In the genomic region with DNA sequence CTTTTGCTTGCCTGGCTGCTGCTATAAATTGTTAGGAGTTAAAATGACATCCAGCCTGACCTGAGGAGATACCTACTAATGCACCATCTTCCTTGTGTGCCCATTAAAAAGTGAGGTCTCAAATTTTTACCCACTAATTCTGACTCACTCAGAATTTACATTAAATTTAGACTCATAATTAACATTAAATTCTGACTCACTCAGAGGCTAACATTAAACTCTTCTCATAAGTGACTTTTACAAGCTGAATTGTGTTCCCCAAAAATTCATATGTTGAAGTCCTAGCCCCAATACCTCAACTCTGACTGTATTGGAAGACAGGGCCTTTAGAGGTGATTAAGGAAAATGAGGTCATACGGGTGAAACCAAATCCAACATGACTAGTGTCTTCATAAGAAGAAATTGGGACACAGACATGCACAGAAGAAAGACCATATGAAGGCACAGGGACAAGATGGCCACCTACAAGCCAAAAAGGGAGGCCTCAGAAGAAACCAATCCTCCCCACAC, we compare ENCODE assay signal across 18 cellular contexts. TPM values are rescaled to one million over a fixed set of nuclear protein-coding genes. Genes with fewer than 3 reads are reported as not detected.
DNase-seq lines count a peak whose midpoint lies in the region; ATAC-seq and TF ChIP-seq lines count a peak whose summit lies in the region.
"Had no signal": no experiment of that assay in that cellular context is flagged by ENCODE, and none has a peak within 500 bp of the region (broad histone marks: within the 10 kb centered on the region; RNA-seq: fewer than 3 reads in every experiment).

No MANE protein-coding gene starts in this region.

- no peak overlapping the region for H3K4me3 Mint-ChIP-seq in T-helper 1 cell treated with Interleukin-12 subunit alpha and Interleukin-12 subunit beta and Interleukin-4 antibody, amounts not matched to agents 30 μg/mL and 1 μg/mL, for 36 hours
- no peak overlapping the region for H3K4me3 Mint-ChIP-seq in Caco-2 (ENCODE audit: unreplicated experiment)

- ATAC-seq in GM18511 (IDR thresholded peaks at IDR 0.05; ENCODE audit: unreplicated experiment), result peak; percentile 5
- no peak for ATAC-seq in GM19397 (IDR thresholded peaks at IDR 0.05; ENCODE audit: unreplicated experiment)
- ATAC-seq: right lobe of liver, Right ventricle myocardium inferior had no signal

- no peak overlapping the region for H3K4me3 ChIP-seq in fibroblast of mammary gland (ENCODE audit: control insufficient read depth, low read depth, low read length)
- H3K4me3 ChIP-seq in Caco-2 (ENCODE audit: low read depth, low read length), result no peak overlapping the region
- H3K4me3 ChIP-seq: BLaER1, HAP-1, right lobe of liver, thoracic aorta had no signal

- H3K9me3 Mint-ChIP-seq in T-helper 1 cell treated with Interleukin-12 subunit alpha and Interleukin-12 subunit beta and Interleukin-4 antibody, amounts not matched to agents 30 μg/mL and 1 μg/mL, for 36 hours, result no peaks in the 10 kb centered on the region
- H3K9me3 Mint-ChIP-seq in Caco-2 (ENCODE audit: unreplicated experiment), result no peaks in the 10 kb centered on the region
- H3K9me3 Mint-ChIP-seq: IgD-negative memory B cell had no signal

- BruUV-seq in Caco-2 (replicated peaks; lab: Mats Ljungman, UMichigan), result no TSS peak

- DNase-seq in T-helper 1 cell (no peak), RKO (ENCODE audit: low spot score) (peak; percentile 31), fibroblast of mammary gland (ENCODE audit: low read depth) (peak; percentile 12), Caco-2 (no peak), NCI-H446 treated with DMSO at 0.1 percent for 48 hours (lab: John Stamatoyannopoulos, UW) (no peak)
- DNase-seq: DMS79 treated with DMSO at 0.1 percent for 48 hours; nucleus accumbens; right lobe of liver; stimulated activated CD4-positive, alpha-beta T cell treated with anti-CD3 and anti-CD28 coated beads, Interleukin-2, amount 100 ng/mL, for 24 hours; T-helper 9 cell had no signal

- no peaks in the 10 kb centered on the region for H3K27me3 Mint-ChIP-seq in T-helper 1 cell treated with Interleukin-12 subunit alpha and Interleukin-12 subunit beta and Interleukin-4 antibody, amounts not matched to agents 30 μg/mL and 1 μg/mL, for 36 hours (ENCODE audit: low read depth)
- H3K27me3 Mint-ChIP-seq in Caco-2 (ENCODE audit: insufficient read depth, unreplicated experiment), result no peaks in the 10 kb centered on the region
- H3K27me3 Mint-ChIP-seq: IgD-negative memory B cell had no signal

- H3K27me3 ChIP-seq in Caco-2 (replicated peaks; ENCODE audit: control insufficient read depth, insufficient read depth, low read length), result no peaks in the 10 kb centered on the region
- H3K27me3 ChIP-seq: BLaER1, right lobe of liver had no signal

- no peaks in the 10 kb centered on the region; the same call in 1 of the 2 replicates for H3K36me3 ChIP-seq in Caco-2 (ENCODE audit: control insufficient read depth, insufficient read depth, low read length)

- POLR2A ChIA-PET in Caco-2 (lab: Charles Lee), result no interaction called here

- TF ChIP-seq CTCF in fibroblast of mammary gland (conservative IDR thresholded peaks at IDR 0.05; ENCODE audit: control insufficient read depth, insufficient read depth, low read depth, low read length) (no peak), Caco-2 (IDR thresholded peaks at IDR 0.05; ENCODE audit: insufficient read depth in 1 of 2, low read depth in 1 of 2, low read length in 1 of 2, severe bottlenecking in 1 of 2, unreplicated experiment in 1 of 2) (no peak)

- CTCF ChIA-PET in Caco-2 (lab: Charles Lee), result no interaction called here

- H3K4me1 Mint-ChIP-seq in T-helper 1 cell treated with Interleukin-12 subunit alpha and Interleukin-12 subunit beta and Interleukin-4 antibody, amounts not matched to agents 30 μg/mL and 1 μg/mL, for 36 hours (ENCODE audit: low read depth), result peaks cover 22% of the 10 kb centered on the region
- no peaks in the 10 kb centered on the region for H3K4me1 Mint-ChIP-seq in Caco-2 (ENCODE audit: low read depth, unreplicated experiment)

- H3K27ac Mint-ChIP-seq in T-helper 1 cell treated with Interleukin-12 subunit alpha and Interleukin-12 subunit beta and Interleukin-4 antibody, amounts not matched to agents 30 μg/mL and 1 μg/mL, for 36 hours, result peak overlapping the region; percentile 62
- no peak overlapping the region for H3K27ac Mint-ChIP-seq in Caco-2 (ENCODE audit: unreplicated experiment)

- no peaks in the 10 kb centered on the region for H3K9me3 ChIP-seq in Caco-2
- H3K9me3 ChIP-seq: BLaER1, HAP-1, right lobe of liver, thoracic aorta had no signal

- intact Hi-C loops in Caco-2 (cut with micrococcal nuclease; ENCODE audit: unreplicated experiment), result no loop called here

- H3K4me1 ChIP-seq in Caco-2, result no peaks in the 10 kb centered on the region
- H3K4me1 ChIP-seq: BLaER1, right lobe of liver had no signal

- peaks cover 52% of the 10 kb centered on the region for H3K36me3 Mint-ChIP-seq in T-helper 1 cell treated with Interleukin-12 subunit alpha and Interleukin-12 subunit beta and Interleukin-4 antibody, amounts not matched to agents 30 μg/mL and 1 μg/mL, for 36 hours (ENCODE audit: low read depth)
- H3K36me3 Mint-ChIP-seq in Caco-2 (ENCODE audit: insufficient read depth, unreplicated experiment), result peaks cover 37% of the 10 kb centered on the region

RNA-seq across cellular contexts. Expression of gene CASP6, which starts 11.8 kb away (rescaled TPM):
- 35.9 and 36.7 TPM in 2 replicates for total RNA-seq in Caco-2 (2022)

RNA-seq across cellular contexts. Expression of gene PLA2G12A, which starts 38.4 kb away (rescaled TPM):
- 34.1 and 47.8 TPM in 2 replicates for total RNA-seq in Caco-2 (2022)

Comparison
In these comparisons a context has a peak if more than half of its experiments do, and no peak if none do; other contexts are left out.
1. DNase-seq: peak in RKO (single experiment) and fibroblast of mammary gland (single experiment); none in T-helper 1 cell (0 of 5), Caco-2 (0 of 2) and NCI-H446 treated with DMSO at 0.1 percent for 48 hours (single experiment).